In genomic region chr1:44677201-44677520, GRCh38 we compare ENCODE assay signal across 9 cellular contexts. TPM values are rescaled to one million over a fixed set of nuclear protein-coding genes. Genes with fewer than 3 reads are reported as not detected.
DNase-seq lines count a peak whose midpoint lies in the region; ATAC-seq and TF ChIP-seq lines count a peak whose summit lies in the region.
"Had no signal": no experiment of that assay in that cellular context is flagged by ENCODE, and none has a peak within 500 bp of the region (broad histone marks: within the 10 kb centered on the region; RNA-seq: fewer than 3 reads in every experiment).

No MANE protein-coding gene starts in this region.

- H4K20me1 ChIP-seq in GM23338 (replicated peaks; ENCODE audit: insufficient read depth): no peaks in the 10 kb centered on the region; the same call in 1 of the 2 replicates

- TF ChIP-seq CTCF in AG09309 (IDR thresholded peaks at IDR 0.05; ENCODE audit: control insufficient read depth, insufficient read depth, low read depth, low read length, missing control alignments) (peak; percentile 46), GM23338 (conservative IDR thresholded peaks at IDR 0.05; ENCODE audit: low read depth in 2 of 2) (peak; percentile 64 to 75), RWPE1 (conservative IDR thresholded peaks at IDR 0.05; ENCODE audit: low read depth) (peak; percentile 44)

- DNase-seq in AG09309 (ENCODE audit: low read depth): no peak
- peak; percentile 71 for DNase-seq in GM23338 (ENCODE audit: low spot score)
- DNase-seq in RWPE1 (ENCODE audit: low spot score): peak; percentile 47
- no peak for DNase-seq in right cardiac atrium
- no peak for DNase-seq in activated CD8-positive, alpha-beta memory T cell treated with anti-CD3 and anti-CD28 coated beads, Interleukin-2, amount 50 U/mL, for 4 hours
- DNase-seq in effector memory CD4-positive, alpha-beta T cell: no peak

- no peaks in the 10 kb centered on the region for H3K79me2 ChIP-seq in GM23338 (replicated peaks; ENCODE audit: insufficient read depth)

- intact Hi-C loops in right cardiac atrium (cut with DNase I): no loop called here

- H3K4me2 ChIP-seq in GM23338: no peak overlapping the region

- no peaks in the 10 kb centered on the region for H3K9me3 ChIP-seq in right cardiac atrium (ENCODE audit: control insufficient read depth, low read length)
- no peaks in the 10 kb centered on the region for H3K9me3 ChIP-seq in effector memory CD4-positive, alpha-beta T cell (ENCODE audit: control insufficient read depth, low read length)

- H3K36me3 Mint-ChIP-seq in GM23338 (ENCODE audit: low read depth): no peaks in the 10 kb centered on the region; the same call in 2 of the 3 replicates

- H3K4me1 ChIP-seq in GM23338 (ENCODE audit: insufficient read depth): peaks cover 30% of the 10 kb centered on the region
- peaks cover 14% of the 10 kb centered on the region for H3K4me1 ChIP-seq in right cardiac atrium (ENCODE audit: control insufficient read depth, insufficient read depth, low read length)
- H3K4me1 ChIP-seq in effector memory CD4-positive, alpha-beta T cell (ENCODE audit: control insufficient read depth, insufficient read depth, low read length, poor library complexity, severe bottlenecking): peaks cover 4% of the 10 kb centered on the region

- WGBS in right cardiac atrium: 34% methylated on average over 3 of the region's 3 CpGs

- H3K27me3 ChIP-seq in GM23338 (ENCODE audit: insufficient read depth) (no peaks in the 10 kb centered on the region), right cardiac atrium (ENCODE audit: control insufficient read depth, insufficient read depth) (no peaks in the 10 kb centered on the region)
- H3K27me3 ChIP-seq in effector memory CD4-positive, alpha-beta T cell (replicated peaks; ENCODE audit: control insufficient read depth, insufficient read depth, low read length, poor library complexity, severe bottlenecking): no peaks in the 10 kb centered on the region

- POLR2A ChIA-PET in RWPE1 (lab: Yijun Ruan, JAX; ENCODE audit: low non-redundant PET): no interaction called here

- ATAC-seq in GM23338: no peak
- no peak for ATAC-seq in right cardiac atrium
- no peak for ATAC-seq in GM21717 (IDR thresholded peaks at IDR 0.05; ENCODE audit: unreplicated experiment)
- ATAC-seq in HG03108 (IDR thresholded peaks at IDR 0.05; ENCODE audit: unreplicated experiment): no peak

- H3K4me3 ChIP-seq in AG09309 (ENCODE audit: control insufficient read depth, low read depth, low read length) (no peak overlapping the region), GM23338 (no peak overlapping the region), right cardiac atrium (ENCODE audit: low read length) (no peak overlapping the region)
- H3K4me3 ChIP-seq in effector memory CD4-positive, alpha-beta T cell (ENCODE audit: insufficient read depth, low read depth, low read length, poor library complexity, severe bottlenecking): no peak overlapping the region

- CTCF ChIA-PET in RWPE1 (lab: Yijun Ruan, JAX): interaction anchor here (1.1 kb wide), 1 partner anchor 36 kb away, joined by 5 read pairs; no protein-coding TSS in a partner anchor

- no peaks in the 10 kb centered on the region for H3K36me3 ChIP-seq in GM23338 (ENCODE audit: insufficient read depth)
- H3K36me3 ChIP-seq in effector memory CD4-positive, alpha-beta T cell (ENCODE audit: control insufficient read depth, insufficient read depth, low read length): no peaks in the 10 kb centered on the region

- no peaks in the 10 kb centered on the region for H3K9me3 Mint-ChIP-seq in GM23338

- no peak overlapping the region for H3K27ac Mint-ChIP-seq in GM23338

- 0 out of 2 replicates have a peak, but pooled peaks cover 9% of the 10 kb centered on the region for H3F3A ChIP-seq in GM23338 (replicated peaks; ENCODE audit: low read depth)

- H3K4me1 Mint-ChIP-seq in GM23338: peaks cover 25% of the 10 kb centered on the region

- no peak overlapping the region for H2AFZ ChIP-seq in GM23338

- H3K4me3 Mint-ChIP-seq in GM23338: no peak overlapping the region

- H3K27ac ChIP-seq in GM23338 (ENCODE audit: low read depth) (no peak overlapping the region), RWPE1 (no peak overlapping the region), right cardiac atrium (ENCODE audit: low read length) (peak overlapping the region; percentile 5)
- H3K27ac ChIP-seq in effector memory CD4-positive, alpha-beta T cell (ENCODE audit: insufficient read depth, low read length, poor library complexity, severe bottlenecking): no peak overlapping the region

- peaks cover 10% of the 10 kb centered on the region for H3K27me3 Mint-ChIP-seq in GM23338 (ENCODE audit: insufficient read depth, low read depth, poor library complexity)

- no peaks in the 10 kb centered on the region for H3K9me2 ChIP-seq in GM23338 (ENCODE audit: insufficient read depth)

TF ChIP-seq in GM23338, 12 proteins besides CTCF, POLR2A, EP300 and RAD21 (continues in another document):
- TF ChIP-seq ZNF462 (CRISPR knock-in tag; IDR thresholded peaks at IDR 0.05) (no peak), ZNF331 (CRISPR knock-in tag; IDR thresholded peaks at IDR 0.05; ENCODE audit: low read depth) (no peak), STAT1 (IDR thresholded peaks at IDR 0.05; ENCODE audit: unreplicated experiment) (no peak), CREB1 (CRISPR knock-in tag; IDR thresholded peaks at IDR 0.05; ENCODE audit: low read depth) (no peak)

RNA-seq across cellular contexts. Expression of gene ARMH1, which starts 2.6 kb away (rescaled TPM):
- total RNA-seq in GM23338 (2014; rRNA removed; shearing (Covaris generic)): 0.31 and 0.62 TPM in 2 replicates
- 1.0 TPM in 1 of 2 replicates, not detected in the other for polyA plus RNA-seq in GM23338 (2016; fragmentation: Nextera tagmentation; extraction: Ambion mirVana)
- total RNA-seq in right cardiac atrium: 1 to 10 TPM in 2 of 4 donors, under 1 TPM in 2; 0.39 to 1.2 (median 0.84) TPM
- 0.91 TPM for polyA plus RNA-seq in right cardiac atrium
- total RNA-seq: glomerular endothelial cell had no signal

RNA-seq across cellular contexts. Expression of gene TMEM53, which starts 2.9 kb away (rescaled TPM):
- 4.3 and 20.8 TPM in 2 replicates for total RNA-seq in GM23338 (2014; rRNA removed; shearing (Covaris generic))
- polyA plus RNA-seq in GM23338 (2016; fragmentation: Nextera tagmentation; extraction: Ambion mirVana): 10.6 and 15.4 TPM in 2 replicates
- 10 to 100 TPM; 12.0 to 16.8 (median 13.1) TPM for total RNA-seq in right cardiac atrium
- 13.3 TPM for polyA plus RNA-seq in right cardiac atrium

RNA-seq across cellular contexts. Expression of gene RNU5D-1, which starts 53.8 kb away (rescaled TPM):
- not detected in 2 replicates for total RNA-seq in GM23338 (2014; rRNA removed; shearing (Covaris generic))
- not detected in 2 replicates for polyA plus RNA-seq in GM23338 (2016; fragmentation: Nextera tagmentation; extraction: Ambion mirVana)
- total RNA-seq in right cardiac atrium: not detected
- not detected for polyA plus RNA-seq in right cardiac atrium
- total RNA-seq: glomerular endothelial cell had no signal

Comparison
In these comparisons a context has a peak if more than half of its experiments do, and no peak if none do; other contexts are left out.
1. DNase-seq: peak in GM23338 (single experiment) and RWPE1 (single experiment); none in AG09309 (single experiment), right cardiac atrium (0 of 3), activated CD8-positive, alpha-beta memory T cell treated with anti-CD3 and anti-CD28 coated beads, Interleukin-2, amount 50 U/mL, for 4 hours (single experiment) and effector memory CD4-positive, alpha-beta T cell (0 of 3).
2. Peak in every context shown above with its lines, with median percentiles within 50 percentile points of each other: CTCF ChIP-seq.